1 cellular context compared by ENCODE assay signal in genomic region chr13:30116379-30116778, GRCh38.
TF ChIP-seq lines count a peak whose summit lies in the region.

No MANE protein-coding gene starts in this region.

TF ChIP-seq in IMR-90, 13 proteins besides CTCF, POLR2A, EP300 and RAD21 (continued from another document):
- TF ChIP-seq ELK1 (IDR thresholded peaks at IDR 0.05; ENCODE audit: borderline replicate concordance, low read depth, low read length) (no peak), RFX5 (IDR thresholded peaks at IDR 0.05; ENCODE audit: low read depth, low read length) (no peak), SMC3 (IDR thresholded peaks at IDR 0.05; ENCODE audit: low read depth, low read length) (no peak), MAZ (IDR thresholded peaks at IDR 0.05; ENCODE audit: borderline replicate concordance, low read depth, low read length) (no peak), BHLHE40 (IDR thresholded peaks at IDR 0.05; ENCODE audit: low read depth, low read length) (no peak), MAFK (IDR thresholded peaks at IDR 0.05; ENCODE audit: low read depth, low read length) (no peak), MXI1 (IDR thresholded peaks at IDR 0.05; ENCODE audit: borderline replicate concordance, low read depth, low read length) (no peak), FOS (IDR thresholded peaks at IDR 0.05; ENCODE audit: low read depth, low read length) (no peak), NFE2L2 (IDR thresholded peaks at IDR 0.05; ENCODE audit: low read depth, low read length) (no peak)
